20 cellular contexts compared by ENCODE assay signal in genomic region chr2:14866953-14867352, GRCh38.
A peak's percentile ranks its signal among the peaks of the same experiment; 100 is the strongest.
DNase-seq lines count a peak whose midpoint lies in the region; ATAC-seq lines count a peak whose summit lies in the region.
"Had no signal": no experiment of that assay in that cellular context is flagged by ENCODE, and none has a peak within 500 bp of the region (broad histone marks: within the 10 kb centered on the region; RNA-seq: fewer than 3 reads in every experiment).

No MANE protein-coding gene starts in this region.

- peak; percentile 23 for DNase-seq in HuH-7 (ENCODE audit: low spot score)
- DNase-seq in NCI-H187 (lab: John Stamatoyannopoulos, UW) = peak; percentile 27 to 33
- DNase-seq in NCI-H69 (lab: John Stamatoyannopoulos, UW) = peak; percentile 91
- DNase-seq in left kidney (ENCODE audit: low read depth, low spot score) = peak; percentile 4
- no peak for DNase-seq in stimulated activated naive CD8-positive, alpha-beta T cell treated with anti-CD3 and anti-CD28 coated beads, Interleukin-15, amount 100 ng/mL, for 72 hours
- no peak for DNase-seq in pons (ENCODE audit: low spot score)
- DNase-seq: activated CD4-positive, CD25-positive, alpha-beta regulatory T cell treated with anti-CD3 and anti-CD28 coated beads, Interleukin-2, amount 50 U/mL, for 72 hours; adrenal gland; Caco-2; dorsolateral prefrontal cortex; erythroblast; gastrocnemius medialis; kidney glomerular epithelial cell; NCI-H2171 treated with DMSO at 0.1 percent for 48 hours; stimulated activated CD4-positive, alpha-beta T cell treated with anti-CD3 and anti-CD28 coated beads, Interleukin-4, amount 100 ng/mL, for 4 hours; substantia nigra; T-helper 9 cell had no signal

- no peak for ATAC-seq in HG02588 (IDR thresholded peaks at IDR 0.05; ENCODE audit: unreplicated experiment)
- no peak for ATAC-seq in stimulated activated naive CD8-positive, alpha-beta T cell treated with anti-CD3 and anti-CD28 coated beads, Interleukin-15, amount 100 ng/mL, for 72 hours
- ATAC-seq: gastrocnemius medialis had no signal

- H3K27me3 Mint-ChIP-seq in stimulated activated naive CD8-positive, alpha-beta T cell treated with anti-CD3 and anti-CD28 coated beads, Interleukin-15, amount 100 ng/mL, for 72 hours = no peaks in the 10 kb centered on the region

- no peaks in the 10 kb centered on the region for H3K4me1 Mint-ChIP-seq in stimulated activated naive CD8-positive, alpha-beta T cell treated with anti-CD3 and anti-CD28 coated beads, Interleukin-15, amount 100 ng/mL, for 72 hours
- H3K4me1 Mint-ChIP-seq: nephron had no signal

- H3K27ac Mint-ChIP-seq in stimulated activated naive CD8-positive, alpha-beta T cell treated with anti-CD3 and anti-CD28 coated beads, Interleukin-15, amount 100 ng/mL, for 72 hours = no peak overlapping the region
- H3K27ac Mint-ChIP-seq: activated T-helper 2 cell treated with anti-CD3 and anti-CD28 coated beads, Interferon-gamma antibody, Interleukin-2, Interleukin-4, amounts not matched to agents 10 μg/mL and 5 μg/mL and 100 μg/mL, durations not matched to agents 14 hours and 24 hours and 36 hours; nephron had no signal

- H3K4me3 Mint-ChIP-seq in stimulated activated naive CD8-positive, alpha-beta T cell treated with anti-CD3 and anti-CD28 coated beads, Interleukin-15, amount 100 ng/mL, for 72 hours = no peak overlapping the region
- H3K4me3 Mint-ChIP-seq: nephron had no signal

- peaks cover 5 to 8% of the 10 kb centered on the region in 2 donors for H3K9me3 Mint-ChIP-seq in stimulated activated naive CD8-positive, alpha-beta T cell treated with anti-CD3 and anti-CD28 coated beads, Interleukin-15, amount 100 ng/mL, for 72 hours

Comparison
In these comparisons a context has a peak if more than half of its experiments do, and no peak if none do; other contexts are left out.
1. DNase-seq: peak in HuH-7 (single experiment), NCI-H187 (2 of 2), NCI-H69 (single experiment) and left kidney (single experiment); none in stimulated activated naive CD8-positive, alpha-beta T cell treated with anti-CD3 and anti-CD28 coated beads, Interleukin-15, amount 100 ng/mL, for 72 hours (0 of 2) and pons (single experiment).